ENCODE assay signal across 8 cellular contexts in the genomic region with DNA sequence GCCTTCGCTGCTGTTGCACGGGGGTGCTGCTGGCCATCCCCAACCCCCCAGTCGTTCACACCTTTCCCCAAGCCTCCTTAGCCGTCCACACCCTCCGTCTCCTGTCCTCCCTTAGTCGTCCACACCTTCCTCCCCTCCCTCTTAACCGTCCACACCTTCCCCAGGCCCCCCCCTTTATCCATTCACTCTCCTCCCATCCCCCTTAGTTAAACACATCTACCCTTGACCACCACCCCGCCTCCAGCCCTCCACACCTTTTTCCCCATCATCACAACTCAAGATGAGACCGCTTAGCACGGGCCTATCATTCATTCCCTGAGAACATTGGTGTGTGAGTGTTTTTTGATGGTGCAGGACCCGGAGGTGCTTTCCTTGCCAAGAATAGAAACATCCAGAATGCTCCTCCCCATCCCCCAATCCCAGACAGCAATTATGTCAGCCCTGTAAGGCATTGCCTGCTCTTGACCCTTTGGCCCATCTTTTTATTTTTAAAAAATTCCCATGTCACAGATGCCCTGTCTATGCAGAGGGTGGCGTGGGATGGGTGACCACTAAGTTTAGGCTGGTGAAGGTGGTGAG. TPM values are rescaled to one million over a fixed set of nuclear protein-coding genes. Genes with fewer than 3 reads are reported as not detected.
DNase-seq lines count a peak whose midpoint lies in the region; ATAC-seq and TF ChIP-seq lines count a peak whose summit lies in the region.

No MANE protein-coding gene starts in this region.

- no peak overlapping the region for H3K27ac Mint-ChIP-seq in neural progenitor cell

- H3K4me3 ChIP-seq in H7 (ENCODE audit: insufficient read depth, low read depth, low read length) (peak overlapping the region; percentile 90), SJCRH30 (peak overlapping the region; percentile 98), esophagus (ENCODE audit: low read depth in 1 of 2, low read length in 2 of 2) (peak overlapping the region; percentile 87 to 95), neural progenitor cell (peak overlapping the region; percentile 99)

- H2AFZ ChIP-seq in neural progenitor cell (replicated peaks): no peak overlapping the region

- peaks cover 4% of the 10 kb centered on the region for H3K27me3 Mint-ChIP-seq in neural progenitor cell (ENCODE audit: insufficient read depth, low read depth)

- peak overlapping the region; percentile 91 for H3K4me3 Mint-ChIP-seq in neural progenitor cell

- peaks cover 10% of the 10 kb centered on the region for H3F3A ChIP-seq in neural progenitor cell (ENCODE audit: low read depth)

- H4K20me1 ChIP-seq in neural progenitor cell (ENCODE audit: low read depth): peaks cover 51% of the 10 kb centered on the region

- no peak for TF ChIP-seq CTCF in neural progenitor cell (IDR thresholded peaks at IDR 0.05)

- DNase-seq in H7 (no peak), SJCRH30 (no peak), neural progenitor cell (ENCODE audit: low spot score) (no peak), dedifferentiated amniotic fluid mesenchymal stem cell (ENCODE audit: extremely low spot score) (no peak), kidney glomerular epithelial cell (lab: John Stamatoyannopoulos, UW) (no peak)

- no peaks in the 10 kb centered on the region for H3K9me3 Mint-ChIP-seq in neural progenitor cell

- H3K36me3 Mint-ChIP-seq in neural progenitor cell: peaks cover 9% of the 10 kb centered on the region

- peaks cover 58% of the 10 kb centered on the region for H3K79me2 ChIP-seq in neural progenitor cell (ENCODE audit: low read depth)

- H3K4me1 Mint-ChIP-seq in neural progenitor cell: peaks cover 25% of the 10 kb centered on the region

- H3K27ac ChIP-seq in SJCRH30: no peak overlapping the region
- H3K27ac ChIP-seq in esophagus (ENCODE audit: low read depth in 2 of 2, low read length in 1 of 2): peak overlapping the region; percentile 50 to 88
- H3K27ac ChIP-seq in neural progenitor cell: no peak overlapping the region

- H3K9ac ChIP-seq in neural progenitor cell: peak overlapping the region; percentile 74

- H3K4me1 ChIP-seq in SJCRH30 (peaks cover 23% of the 10 kb centered on the region), esophagus (ENCODE audit: control insufficient read depth in 2 of 2, insufficient read depth in 2 of 2, low read length in 1 of 2) (peaks cover 2 to 4% of the 10 kb centered on the region in 2 donors), neural progenitor cell (peaks cover 16% of the 10 kb centered on the region)

- WGBS in esophagus, 2 donors: 9 to 16% methylated on average over 11 to 12 of the region's 12 CpGs

- H3K9me3 ChIP-seq in SJCRH30 (replicated peaks): no peaks in the 10 kb centered on the region
- H3K9me3 ChIP-seq in esophagus (ENCODE audit: control insufficient read depth in 2 of 2, insufficient read depth in 1 of 2, low read depth in 1 of 2, low read length in 1 of 2): no peaks in the 10 kb centered on the region
- no peaks in the 10 kb centered on the region for H3K9me3 ChIP-seq in neural progenitor cell (ENCODE audit: low read depth)

- H3K27me3 ChIP-seq in H7 (ENCODE audit: control insufficient read depth, insufficient read depth, low read length): no peaks in the 10 kb centered on the region
- no peaks in the 10 kb centered on the region for H3K27me3 ChIP-seq in SJCRH30
- no peaks in the 10 kb centered on the region for H3K27me3 ChIP-seq in esophagus (ENCODE audit: control insufficient read depth in 1 of 2, insufficient read depth in 2 of 2, low read length in 2 of 2)
- peaks cover 4% of the 10 kb centered on the region for H3K27me3 ChIP-seq in neural progenitor cell

- peak overlapping the region; percentile 100 for H3K4me2 ChIP-seq in neural progenitor cell

- H3K36me3 ChIP-seq in H7 (replicated peaks; ENCODE audit: control insufficient read depth, insufficient read depth, low read length) (no peaks in the 10 kb centered on the region; the same call in 1 of the 2 replicates), SJCRH30 (no peaks in the 10 kb centered on the region), esophagus (ENCODE audit: control insufficient read depth in 2 of 2, insufficient read depth in 2 of 2, low read length in 1 of 2) (no peaks in the 10 kb centered on the region), neural progenitor cell (no peaks in the 10 kb centered on the region)

- ATAC-seq in GM19463 (IDR thresholded peaks at IDR 0.05; ENCODE audit: unreplicated experiment) (no peak), GM19395 (IDR thresholded peaks at IDR 0.05; ENCODE audit: unreplicated experiment) (no peak)

RNA-seq across cellular contexts. Expression of a gene that starts 1.4 kb away (rescaled TPM):
- 9.7 and 14.6 TPM in 2 replicates for total RNA-seq in H7 (2014; rRNA removed; shearing (Covaris generic))
- total RNA-seq in SJCRH30 (2014; rRNA removed; shearing (Covaris generic)): 9.6 and 12.4 TPM in 2 replicates
- 1 to 10 TPM; 2.6 to 3.0 TPM for polyA plus RNA-seq in esophagus
- total RNA-seq in neural progenitor cell (ENCODE audit: low replicate concordance): 10.4 and 15.2 TPM in 2 replicates

Comparison
In these comparisons a context has a peak if more than half of its experiments do, and no peak if none do; other contexts are left out.
1. H3K27ac ChIP-seq: peak in esophagus (2 of 2); none in SJCRH30 (single experiment) and neural progenitor cell (single experiment).
2. Peak in every context shown above with its lines, with median percentiles within 50 percentile points of each other: H3K4me3 ChIP-seq.